Comparison of ENCODE assay signal across 8 cellular contexts in the genomic region with DNA sequence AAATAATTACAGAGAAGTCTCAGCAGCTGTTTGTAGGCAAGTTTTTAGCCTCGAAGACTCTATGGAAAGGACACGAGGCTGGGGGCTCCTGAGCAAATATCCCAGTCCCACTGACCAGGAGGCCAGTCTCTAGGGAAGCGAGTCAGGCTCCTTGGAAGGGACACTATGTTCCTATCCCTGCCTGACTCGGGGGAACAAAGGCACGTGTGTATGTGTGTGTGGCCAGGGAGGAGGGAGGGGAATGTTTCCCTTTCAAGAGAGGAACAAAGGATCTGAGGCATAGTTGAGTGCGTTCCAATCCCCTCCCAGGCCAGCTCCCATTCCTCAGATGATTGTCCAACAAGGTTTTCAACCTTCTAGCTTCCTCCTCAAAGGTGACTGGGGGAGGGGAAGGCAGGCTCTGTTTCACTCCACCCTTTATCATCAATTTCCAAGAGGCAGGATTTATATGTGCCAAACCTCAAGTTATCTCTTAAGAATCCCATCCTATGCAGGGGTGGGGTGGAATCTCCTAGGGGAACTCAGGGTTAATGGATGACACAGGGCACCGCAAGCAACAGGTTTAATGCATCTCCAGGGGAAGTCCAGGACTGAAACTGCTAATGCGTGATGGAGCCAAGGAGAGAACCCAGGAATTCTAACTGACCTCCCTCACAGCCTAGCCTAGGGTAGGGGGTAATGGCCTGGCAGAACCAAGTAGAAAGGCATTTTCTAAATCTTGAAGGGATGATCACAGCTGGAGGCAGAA. TPM values are rescaled to one million over a fixed set of nuclear protein-coding genes. Genes with fewer than 3 reads are reported as not detected.
DNase-seq lines count a peak whose midpoint lies in the region; ATAC-seq and TF ChIP-seq lines count a peak whose summit lies in the region.

No MANE protein-coding gene starts in this region.

- peak overlapping the region; percentile 97 for H3K27ac Mint-ChIP-seq in activated T-cell treated with anti-CD3 and anti-CD28 coated beads, Interleukin-2, amount 50 U/mL, for 72 hours
- H3K27ac Mint-ChIP-seq in activated T-helper 1 cell treated with anti-CD3 and anti-CD28 coated beads, Interleukin-12 subunit alpha, Interleukin-12 subunit beta, Interleukin-2, Interleukin-4 antibody, amounts not matched to agents 30 ng/mL and 10 ng/mL and 1 ng/mL, durations not matched to agents 14 hours and 24 hours and 36 hours, result peak overlapping the region; percentile 82

- H3K27me3 ChIP-seq in gastroesophageal sphincter (no peaks in the 10 kb centered on the region), neuronal stem cell (ENCODE audit: control insufficient read depth in 3 of 3, insufficient read depth in 3 of 3, low read depth in 1 of 3, low read length in 3 of 3) (no peaks in the 10 kb centered on the region)

- H3K36me3 ChIP-seq in gastroesophageal sphincter (peaks cover 0 to 28% of the 10 kb centered on the region in 2 donors), neuronal stem cell (replicated peaks in 1 of 2; ENCODE audit: control insufficient read depth in 2 of 2, insufficient read depth in 2 of 2, low read length in 2 of 2) (peaks cover 4 to 83% of the 10 kb centered on the region in 2 donors)

- H2AK5ac ChIP-seq in neuronal stem cell (ENCODE audit: low read depth, low read length), result no peak overlapping the region

- no peak overlapping the region for H2BK15ac ChIP-seq in neuronal stem cell (ENCODE audit: low read length)

- no peak for ATAC-seq in activated T-cell treated with anti-CD3 and anti-CD28 coated beads, Interleukin-2, amount 50 U/mL, for 72 hours (replicated peaks in 1 of 2)
- peak; percentile 94 for ATAC-seq in gastroesophageal sphincter
- ATAC-seq in GM19351 (IDR thresholded peaks at IDR 0.05; ENCODE audit: unreplicated experiment), result no peak

- no peak overlapping the region for H3K14ac ChIP-seq in neuronal stem cell (ENCODE audit: low read length)

- H3K9me3 ChIP-seq in gastroesophageal sphincter (no peaks in the 10 kb centered on the region), neuronal stem cell (replicated peaks in 1 of 2; ENCODE audit: control insufficient read depth in 2 of 2, insufficient read depth in 1 of 2, low read depth in 1 of 2, low read length in 2 of 2) (no peaks in the 10 kb centered on the region)

- peaks cover 0 to 2% of the 10 kb centered on the region in 2 donors for H3K9me3 Mint-ChIP-seq in activated T-cell treated with anti-CD3 and anti-CD28 coated beads, Interleukin-2, amount 50 U/mL, for 72 hours
- no peaks in the 10 kb centered on the region for H3K9me3 Mint-ChIP-seq in activated T-helper 1 cell treated with anti-CD3 and anti-CD28 coated beads, Interleukin-12 subunit alpha, Interleukin-12 subunit beta, Interleukin-2, Interleukin-4 antibody, amounts not matched to agents 30 ng/mL and 10 ng/mL and 1 ng/mL, durations not matched to agents 14 hours and 24 hours and 36 hours

- DNase-seq in activated T-cell treated with anti-CD3 and anti-CD28 coated beads, Interleukin-2, amount 50 U/mL, for 72 hours, result no peak
- DNase-seq in activated T-cell treated with anti-CD3 and anti-CD28 coated beads for 4 hours, result no peak
- no peak for DNase-seq in activated T-helper 1 cell treated with anti-CD3 and anti-CD28 coated beads, Interleukin-12 subunit alpha, Interleukin-12 subunit beta, Interleukin-2, Interleukin-4 antibody, amounts not matched to agents 30 ng/mL and 10 ng/mL and 1 ng/mL, durations not matched to agents 14 hours and 24 hours and 36 hours (ENCODE audit: low spot score)
- DNase-seq in neuronal stem cell (ENCODE audit: low spot score), result peak; percentile 83
- DNase-seq in stimulated activated CD4-positive, alpha-beta T cell treated with anti-CD3 and anti-CD28 coated beads, Interleukin-12 subunit alpha, Interleukin-12 subunit beta, amount 100 ng/mL, for 4 hours, result no peak
- DNase-seq in NCI-H1092 treated with DMSO at 0.1 percent for 48 hours (lab: John Stamatoyannopoulos, UW), result no peak

- no peak for TF ChIP-seq POLR2A in gastroesophageal sphincter (IDR thresholded peaks at IDR 0.05)

- H3K4me2 ChIP-seq in neuronal stem cell (ENCODE audit: insufficient read depth, low read length, poor library complexity, severe bottlenecking), result peak overlapping the region; percentile 49

- 7 to 12% methylated on average over 7 to 8 of the region's 8 CpGs for whole genome bisulfite sequencing in gastroesophageal sphincter (ENCODE audit: low coverage in 1 of 2), 2 donors
- no CpG with 5 or more reads among the region's 8 CpGs for WGBS in neuronal stem cell (ENCODE audit: extremely low coverage in 2 of 2, insufficient read length in 2 of 2, insufficient replicate concordance in 1 of 2), 2 donors

- no peak overlapping the region for H2AFZ ChIP-seq in neuronal stem cell (ENCODE audit: low read length)

- H3K4me3 Mint-ChIP-seq in activated T-cell treated with anti-CD3 and anti-CD28 coated beads, Interleukin-2, amount 50 U/mL, for 72 hours, result peak overlapping the region; percentile 69 to 96
- H3K4me3 Mint-ChIP-seq in activated T-helper 1 cell treated with anti-CD3 and anti-CD28 coated beads, Interleukin-12 subunit alpha, Interleukin-12 subunit beta, Interleukin-2, Interleukin-4 antibody, amounts not matched to agents 30 ng/mL and 10 ng/mL and 1 ng/mL, durations not matched to agents 14 hours and 24 hours and 36 hours, result peak overlapping the region; percentile 80

- no peak overlapping the region for H3K4ac ChIP-seq in neuronal stem cell (ENCODE audit: low read length)

- H2BK5ac ChIP-seq in neuronal stem cell (ENCODE audit: low read length), result no peak overlapping the region

- no peak overlapping the region for H4K91ac ChIP-seq in neuronal stem cell (ENCODE audit: low read depth, low read length, poor library complexity)

- H3K4me3 ChIP-seq in gastroesophageal sphincter (peak overlapping the region; percentile 31 to 38), neuronal stem cell (ENCODE audit: low read length in 2 of 2) (no peak overlapping the region)

- H3K27ac ChIP-seq in gastroesophageal sphincter, result peak overlapping the region; percentile 93 to 100 (median 96)
- H3K27ac ChIP-seq in neuronal stem cell (replicated peaks; ENCODE audit: low read length), result peak overlapping the region; percentile 34

- peak overlapping the region; percentile 13 for H3K18ac ChIP-seq in neuronal stem cell (ENCODE audit: low read length)

- intact Hi-C loops in activated T-helper 1 cell treated with anti-CD3 and anti-CD28 coated beads, Interleukin-12 subunit alpha, Interleukin-12 subunit beta, Interleukin-2, Interleukin-4 antibody, amounts not matched to agents 30 ng/mL and 10 ng/mL and 1 ng/mL, durations not matched to agents 14 hours and 24 hours and 36 hours (cut with micrococcal nuclease), result no loop called here

- H3K23ac ChIP-seq in neuronal stem cell (ENCODE audit: low read depth, low read length, poor library complexity), result no peak overlapping the region

- peaks cover 7% of the 10 kb centered on the region for H3K79me1 ChIP-seq in neuronal stem cell (ENCODE audit: low read depth, low read length)

- no peak overlapping the region for H4K8ac ChIP-seq in neuronal stem cell (ENCODE audit: low read depth, low read length)

- H3K4me1 ChIP-seq in gastroesophageal sphincter, result peaks cover 36 to 98% (median 78%) of the 10 kb centered on the region in 3 donors
- H3K4me1 ChIP-seq in neuronal stem cell (ENCODE audit: control insufficient read depth in 2 of 2, insufficient read depth in 1 of 2, low read depth in 1 of 2, low read length in 2 of 2), result peaks cover 11 to 14% of the 10 kb centered on the region in 2 donors

- no peak overlapping the region for H3K9ac ChIP-seq in neuronal stem cell (ENCODE audit: low read depth, low read length, poor library complexity)

- no peak overlapping the region for H2BK12ac ChIP-seq in neuronal stem cell (ENCODE audit: low read length)

- no peak for TF ChIP-seq CTCF in gastroesophageal sphincter (IDR thresholded peaks at IDR 0.05)

- H3K4me1 Mint-ChIP-seq in activated T-cell treated with anti-CD3 and anti-CD28 coated beads, Interleukin-2, amount 50 U/mL, for 72 hours (ENCODE audit: low read depth), result peaks cover 96% of the 10 kb centered on the region
- H3K4me1 Mint-ChIP-seq in activated T-helper 1 cell treated with anti-CD3 and anti-CD28 coated beads, Interleukin-12 subunit alpha, Interleukin-12 subunit beta, Interleukin-2, Interleukin-4 antibody, amounts not matched to agents 30 ng/mL and 10 ng/mL and 1 ng/mL, durations not matched to agents 14 hours and 24 hours and 36 hours (ENCODE audit: low read depth), result peaks cover 89% of the 10 kb centered on the region

- no peak overlapping the region for H2BK120ac ChIP-seq in neuronal stem cell (ENCODE audit: low read depth, low read length)

- H3K36me3 Mint-ChIP-seq in activated T-cell treated with anti-CD3 and anti-CD28 coated beads, Interleukin-2, amount 50 U/mL, for 72 hours (ENCODE audit: insufficient read depth in 2 of 2), result peaks cover 28 to 63% of the 10 kb centered on the region in 2 donors
- peaks cover 86% of the 10 kb centered on the region for H3K36me3 Mint-ChIP-seq in activated T-helper 1 cell treated with anti-CD3 and anti-CD28 coated beads, Interleukin-12 subunit alpha, Interleukin-12 subunit beta, Interleukin-2, Interleukin-4 antibody, amounts not matched to agents 30 ng/mL and 10 ng/mL and 1 ng/mL, durations not matched to agents 14 hours and 24 hours and 36 hours (ENCODE audit: low read depth)

- TF ChIP-seq EP300 in gastroesophageal sphincter (IDR thresholded peaks at IDR 0.05), result peak; percentile 70

- H3K27me3 Mint-ChIP-seq in activated T-cell treated with anti-CD3 and anti-CD28 coated beads, Interleukin-2, amount 50 U/mL, for 72 hours (ENCODE audit: low read depth), result no peaks in the 10 kb centered on the region
- H3K27me3 Mint-ChIP-seq in activated T-helper 1 cell treated with anti-CD3 and anti-CD28 coated beads, Interleukin-12 subunit alpha, Interleukin-12 subunit beta, Interleukin-2, Interleukin-4 antibody, amounts not matched to agents 30 ng/mL and 10 ng/mL and 1 ng/mL, durations not matched to agents 14 hours and 24 hours and 36 hours (ENCODE audit: insufficient read depth), result no peaks in the 10 kb centered on the region

RNA-seq across cellular contexts. Expression of gene BCL2L1, which starts 9.9 kb away (rescaled TPM):
- total RNA-seq in activated T-cell treated with anti-CD3 and anti-CD28 coated beads, Interleukin-2, amount 50 U/mL, for 72 hours, result 100 to 1,000 TPM; 120 to 152 TPM
- 417 and 420 TPM in 2 replicates for total RNA-seq in activated T-helper 1 cell treated with anti-CD3 and anti-CD28 coated beads, Interleukin-12 subunit alpha, Interleukin-12 subunit beta, Interleukin-2, Interleukin-4 antibody, amounts not matched to agents 30 ng/mL and 10 ng/mL and 1 ng/mL, durations not matched to agents 14 hours and 24 hours and 36 hours
- total RNA-seq in gastroesophageal sphincter, result 100 to 1,000 TPM in 3 of 4 donors, 10 to 100 TPM in 1; 71.9 to 171 (median 135) TPM
- 37.9 TPM for polyA plus RNA-seq in neuronal stem cell (2013, experiment 1 of 2)
- 38.2 TPM for polyA plus RNA-seq in neuronal stem cell (2013, experiment 2 of 2)

RNA-seq across cellular contexts. Expression of gene TPX2, which starts 26.4 kb away (rescaled TPM):
- total RNA-seq in activated T-cell treated with anti-CD3 and anti-CD28 coated beads, Interleukin-2, amount 50 U/mL, for 72 hours, result 100 to 1,000 TPM; 114 to 132 TPM
- 53.3 and 54.4 TPM in 2 replicates for total RNA-seq in activated T-helper 1 cell treated with anti-CD3 and anti-CD28 coated beads, Interleukin-12 subunit alpha, Interleukin-12 subunit beta, Interleukin-2, Interleukin-4 antibody, amounts not matched to agents 30 ng/mL and 10 ng/mL and 1 ng/mL, durations not matched to agents 14 hours and 24 hours and 36 hours
- 1 to 10 TPM in 1 of 4 donors, under 1 TPM in 3; 0.13 to 1.4 (median 0.74) TPM for total RNA-seq in gastroesophageal sphincter
- 174 TPM for polyA plus RNA-seq in neuronal stem cell (2013, experiment 1 of 2)
- 172 TPM for polyA plus RNA-seq in neuronal stem cell (2013, experiment 2 of 2)

Comparison
In these comparisons a context has a peak if more than half of its experiments do, and no peak if none do; other contexts are left out.
1. H3K4me3 ChIP-seq: peak in gastroesophageal sphincter (2 of 2); none in neuronal stem cell (0 of 2).
2. RNA of gene TPX2, which starts 26.4 kb away (total RNA-seq): 114 to 132 TPM in activated T-cell treated with anti-CD3 and anti-CD28 coated beads, Interleukin-2, amount 50 U/mL, for 72 hours and 53.3 to 54.4 TPM in activated T-helper 1 cell treated with anti-CD3 and anti-CD28 coated beads, Interleukin-12 subunit alpha, Interleukin-12 subunit beta, Interleukin-2, Interleukin-4 antibody, amounts not matched to agents 30 ng/mL and 10 ng/mL and 1 ng/mL, durations not matched to agents 14 hours and 24 hours and 36 hours; 0.13 to 1.4 TPM in gastroesophageal sphincter; every median in the first group is over 10 times any median in the second.